In genomic region chr22:39723899-39724351, GRCh38 we compare ENCODE assay signal across 14 cellular contexts.
A peak's percentile ranks its signal among the peaks of the same experiment; 100 is the strongest.
DNase-seq lines count a peak whose midpoint lies in the region; ATAC-seq and TF ChIP-seq lines count a peak whose summit lies in the region.
"Had no signal": no experiment of that assay in that cellular context is flagged by ENCODE, and none has a peak within 500 bp of the region (broad histone marks: within the 10 kb centered on the region; RNA-seq: fewer than 3 reads in every experiment).

No MANE protein-coding gene starts in this region.

- no peaks in the 10 kb centered on the region for H3K4me1 Mint-ChIP-seq in MCF 10A (ENCODE audit: insufficient read depth, unreplicated experiment)
- H3K4me1 Mint-ChIP-seq in natural killer cell, result peaks cover 12 to 14% of the 10 kb centered on the region in 2 donors

- intact Hi-C loops in MCF 10A (cut with micrococcal nuclease) (no loop called here), natural killer cell (cut with micrococcal nuclease) (no loop called here)

- H3K4me3 Mint-ChIP-seq in MCF 10A (ENCODE audit: unreplicated experiment), result no peak overlapping the region
- H3K4me3 Mint-ChIP-seq in natural killer cell, result no peak overlapping the region
- H3K4me3 Mint-ChIP-seq: activated CD8-positive, alpha-beta memory T cell treated with anti-CD3 and anti-CD28 coated beads, Interleukin-2, amount 10 ng/mL, durations not matched to agents 7 days and 5 days; CD4-positive, alpha-beta T cell; T-helper 17 cell had no signal

- H3K27ac Mint-ChIP-seq in MCF 10A (ENCODE audit: low read depth, unreplicated experiment), result no peak overlapping the region
- no peak overlapping the region for H3K27ac Mint-ChIP-seq in natural killer cell
- H3K27ac Mint-ChIP-seq: activated CD8-positive, alpha-beta memory T cell treated with anti-CD3 and anti-CD28 coated beads, Interleukin-2, amount 10 ng/mL, durations not matched to agents 7 days and 5 days; CD4-positive, alpha-beta T cell; T-helper 17 cell had no signal

- no peak for ATAC-seq in natural killer cell
- ATAC-seq: activated CD8-positive, alpha-beta memory T cell treated with anti-CD3 and anti-CD28 coated beads, Interleukin-2, amount 10 ng/mL, durations not matched to agents 7 days and 5 days; T-helper 17 cell had no signal

- DNase-seq in EL (peak; percentile 19), MV-4-11 (lab: John Stamatoyannopoulos, UW) (peak; percentile 2), MCF 10A (ENCODE audit: unreplicated experiment) (peak; percentile 53), natural killer cell (peak; percentile 11), DMS153 (lab: John Stamatoyannopoulos, UW) (no peak), HPDE6-E6E7 (ENCODE audit: extremely low spot score) (no peak), SKM-1 (lab: John Stamatoyannopoulos, UW; ENCODE audit: unreplicated experiment) (no peak)
- no peak for DNase-seq in activated naive CD4-positive, alpha-beta T cell treated with Interleukin-2 at 50 U/mL for 16 hours
- DNase-seq: activated CD8-positive, alpha-beta memory T cell treated with anti-CD3 and anti-CD28 coated beads, Interleukin-2, amount 10 ng/mL, durations not matched to agents 7 days and 5 days; effector memory CD4-positive, alpha-beta T cell; NCI-H2081; stimulated activated CD4-positive, alpha-beta T cell treated with anti-CD3 and anti-CD28 coated beads, Interleukin-4, amount 100 ng/mL, for 1 hour; T-helper 17 cell had no signal

- H3K36me3 Mint-ChIP-seq in MCF 10A (ENCODE audit: insufficient read depth, unreplicated experiment) (peaks cover 4% of the 10 kb centered on the region), natural killer cell (no peaks in the 10 kb centered on the region)

- no peak for TF ChIP-seq CTCF in MCF 10A (IDR thresholded peaks at IDR 0.05; ENCODE audit: unreplicated experiment)
- TF ChIP-seq CTCF in natural killer cell (IDR thresholded peaks at IDR 0.05), result no peak

- H3K9me3 Mint-ChIP-seq in MCF 10A (ENCODE audit: unreplicated experiment) (no peaks in the 10 kb centered on the region), natural killer cell (no peaks in the 10 kb centered on the region)
- H3K9me3 Mint-ChIP-seq: CD4-positive, alpha-beta T cell had no signal

- CTCF ChIA-PET in MCF 10A (lab: Yijun Ruan, JAX), result no interaction called here

- BruUV-seq in MCF 10A (replicated peaks; lab: Mats Ljungman, UMichigan), result no TSS peak

- peaks cover 63% of the 10 kb centered on the region for H3K27me3 Mint-ChIP-seq in MCF 10A (ENCODE audit: insufficient read depth, unreplicated experiment)
- peaks cover 14 to 16% of the 10 kb centered on the region in 2 donors for H3K27me3 Mint-ChIP-seq in natural killer cell (ENCODE audit: low read depth in 2 of 2)
- H3K27me3 Mint-ChIP-seq: CD4-positive, alpha-beta T cell; T-helper 17 cell had no signal

- POLR2A ChIA-PET in MCF 10A (lab: Yijun Ruan, JAX), result no interaction called here

Comparison
In these comparisons a context has a peak if more than half of its experiments do, and no peak if none do; other contexts are left out.
1. DNase-seq: peak in EL (single experiment), MV-4-11 (single experiment), MCF 10A (single experiment) and natural killer cell (single experiment); none in activated naive CD4-positive, alpha-beta T cell treated with Interleukin-2 at 50 U/mL for 16 hours (single experiment), DMS153 (single experiment), HPDE6-E6E7 (single experiment) and SKM-1 (single experiment).